8 cellular contexts compared by ENCODE assay signal in genomic region chr21:41610042-41610839, GRCh38.
DNase-seq lines count a peak whose midpoint lies in the region; ATAC-seq and TF ChIP-seq lines count a peak whose summit lies in the region.

No MANE protein-coding gene starts in this region.

- no peaks in the 10 kb centered on the region for H3K9me3 Mint-ChIP-seq in stimulated activated effector memory CD8-positive, alpha-beta T cell treated with anti-CD3 and anti-CD28 coated beads, Interleukin-12 subunit alpha, Interleukin-12 subunit beta, amount 100 ng/mL, for 72 hours

- H3K27ac ChIP-seq in adrenal gland = no peak overlapping the region

- ATAC-seq in stimulated activated effector memory CD8-positive, alpha-beta T cell treated with anti-CD3 and anti-CD28 coated beads, Interleukin-12 subunit alpha, Interleukin-12 subunit beta, amount 100 ng/mL, for 72 hours = peak; percentile 46

- peak; percentile 27 to 41 for DNase-seq in stimulated activated CD4-positive, alpha-beta T cell treated with anti-CD3 and anti-CD28 coated beads, Interleukin-2, amount 100 ng/mL, for 24 hours
- DNase-seq in stimulated activated CD4-positive, alpha-beta T cell treated with anti-CD3 and anti-CD28 coated beads, Interleukin-12 subunit alpha, Interleukin-12 subunit beta, amount 100 ng/mL, for 4 hours = no peak
- DNase-seq in NCI-H345 (lab: John Stamatoyannopoulos, UW) (peak; percentile 35), adrenal gland (peak; percentile 43 to 75 (median 63)), iPS DF 4.7 (ENCODE audit: extremely low read depth, low spot score) (peak; percentile 82), dedifferentiated amniotic fluid mesenchymal stem cell (ENCODE audit: extremely low spot score) (no peak), middle frontal gyrus (ENCODE audit: extremely low spot score, low spot score) (no peak)
- peak; percentile 11 to 53 for DNase-seq in stimulated activated effector memory CD8-positive, alpha-beta T cell treated with anti-CD3 and anti-CD28 coated beads, Interleukin-12 subunit alpha, Interleukin-12 subunit beta, amount 100 ng/mL, for 72 hours (ENCODE audit: low spot score in 2 of 2)

- TF ChIP-seq CTCF in adrenal gland (IDR thresholded peaks at IDR 0.05) = peak; percentile 57 to 85 (median 70)

- H3K9me3 ChIP-seq in adrenal gland (replicated peaks in 1 of 3) = no peaks in the 10 kb centered on the region

- no peak overlapping the region for H3K27ac Mint-ChIP-seq in stimulated activated effector memory CD8-positive, alpha-beta T cell treated with anti-CD3 and anti-CD28 coated beads, Interleukin-12 subunit alpha, Interleukin-12 subunit beta, amount 100 ng/mL, for 72 hours

- H3K27me3 ChIP-seq in adrenal gland = peaks cover 5% of the 10 kb centered on the region

- no peak overlapping the region for H3K4me3 ChIP-seq in adrenal gland

- H3K36me3 ChIP-seq in adrenal gland (replicated peaks in 1 of 2) = no peaks in the 10 kb centered on the region

- no peaks in the 10 kb centered on the region for H3K4me1 Mint-ChIP-seq in stimulated activated effector memory CD8-positive, alpha-beta T cell treated with anti-CD3 and anti-CD28 coated beads, Interleukin-12 subunit alpha, Interleukin-12 subunit beta, amount 100 ng/mL, for 72 hours

- H3K4me1 ChIP-seq in adrenal gland (replicated peaks in 1 of 2) = no peaks in the 10 kb centered on the region

- H3K4me3 Mint-ChIP-seq in stimulated activated effector memory CD8-positive, alpha-beta T cell treated with anti-CD3 and anti-CD28 coated beads, Interleukin-12 subunit alpha, Interleukin-12 subunit beta, amount 100 ng/mL, for 72 hours = no peak overlapping the region

- intact Hi-C loops in adrenal gland (cut with DNase I) = loop anchor here (5.0 to 10.0 kb wide), 3 partner anchors 167 to 512 kb away; no protein-coding TSS in a partner anchor

- no peaks in the 10 kb centered on the region for H3K36me3 Mint-ChIP-seq in stimulated activated effector memory CD8-positive, alpha-beta T cell treated with anti-CD3 and anti-CD28 coated beads, Interleukin-12 subunit alpha, Interleukin-12 subunit beta, amount 100 ng/mL, for 72 hours

- TF ChIP-seq POLR2A in adrenal gland (IDR thresholded peaks at IDR 0.05) = no peak

- 57 to 66% (median 62%) methylated on average over 20 of the region's 20 CpGs for WGBS in adrenal gland, 4 donors

Comparison
In these comparisons a context has a peak if more than half of its experiments do, and no peak if none do; other contexts are left out.
1. DNase-seq: peak in stimulated activated CD4-positive, alpha-beta T cell treated with anti-CD3 and anti-CD28 coated beads, Interleukin-2, amount 100 ng/mL, for 24 hours (2 of 2), NCI-H345 (single experiment), adrenal gland (7 of 7), iPS DF 4.7 (single experiment) and stimulated activated effector memory CD8-positive, alpha-beta T cell treated with anti-CD3 and anti-CD28 coated beads, Interleukin-12 subunit alpha, Interleukin-12 subunit beta, amount 100 ng/mL, for 72 hours (2 of 2); none in stimulated activated CD4-positive, alpha-beta T cell treated with anti-CD3 and anti-CD28 coated beads, Interleukin-12 subunit alpha, Interleukin-12 subunit beta, amount 100 ng/mL, for 4 hours (single experiment), dedifferentiated amniotic fluid mesenchymal stem cell (single experiment) and middle frontal gyrus (single experiment).